Comparison of ENCODE assay signal across 8 cellular contexts in the genomic region with DNA sequence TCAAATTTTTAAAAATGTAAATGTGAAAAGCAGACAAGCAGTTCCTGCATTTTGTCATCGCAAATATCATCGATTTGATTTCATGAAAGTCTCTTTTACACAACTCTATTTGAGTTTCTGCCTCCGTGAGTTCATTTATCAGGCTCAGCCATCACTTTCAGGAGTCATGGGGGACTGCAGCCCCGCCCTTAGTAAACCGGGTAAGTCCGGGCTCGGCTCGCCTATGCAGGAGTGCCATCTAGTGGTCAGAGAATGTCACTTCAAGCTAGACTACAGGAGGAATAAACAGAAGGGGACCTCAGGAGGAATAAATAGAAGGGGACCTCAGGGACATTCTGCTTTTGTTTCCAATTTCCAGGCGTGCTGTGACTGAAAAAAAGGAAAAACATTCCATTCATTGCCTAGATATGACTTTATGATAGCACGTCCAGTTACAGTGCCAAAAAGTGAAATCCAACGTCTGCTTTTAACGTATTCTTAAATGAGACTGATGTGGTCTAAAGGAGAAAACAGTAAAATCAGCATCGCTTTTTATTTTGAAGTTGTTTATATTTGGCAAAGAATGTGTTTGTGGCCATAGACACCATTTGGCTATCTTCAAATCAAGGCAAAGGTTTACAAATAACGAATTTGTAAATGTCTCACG.
A peak's percentile ranks its signal among the peaks of the same experiment; 100 is the strongest.
DNase-seq lines count a peak whose midpoint lies in the region; ATAC-seq and TF ChIP-seq lines count a peak whose summit lies in the region.

No MANE protein-coding gene starts in this region.

- no peaks in the 10 kb centered on the region for H3K9me3 ChIP-seq in OCI-LY3 (ENCODE audit: insufficient read depth, low read length)

- in situ Hi-C loops in Caki2 (cut with HindIII; ENCODE audit: low pct_unique_long_range_greater_than_20kb, low sequenced_read_pairs) = no loop called here

- no peaks in the 10 kb centered on the region for H3K27me3 ChIP-seq in OCI-LY3 (ENCODE audit: low read depth, low read length)

- no peaks in the 10 kb centered on the region for H3K36me3 ChIP-seq in OCI-LY3 (replicated peaks; ENCODE audit: low read depth, low read length)

- peak; percentile 100 for ATAC-seq in GM21367 (IDR thresholded peaks at IDR 0.05; ENCODE audit: unreplicated experiment)
- peak; percentile 76 to 90 for ATAC-seq in naive B cell (ENCODE audit: low read depth in 2 of 2)
- peak; percentile 80 for ATAC-seq in stimulated activated effector memory CD8-positive, alpha-beta T cell treated with anti-CD3 and anti-CD28 coated beads, Interleukin-12 subunit alpha, Interleukin-12 subunit beta, amount 100 ng/mL, for 72 hours

- peak overlapping the region; percentile 80 for H3K4me2 ChIP-seq in OCI-LY3 (ENCODE audit: low read length)

- no peaks in the 10 kb centered on the region for H3K9me3 Mint-ChIP-seq in naive B cell
- H3K9me3 Mint-ChIP-seq in stimulated activated effector memory CD8-positive, alpha-beta T cell treated with anti-CD3 and anti-CD28 coated beads, Interleukin-12 subunit alpha, Interleukin-12 subunit beta, amount 100 ng/mL, for 72 hours = no peaks in the 10 kb centered on the region

- DNase-seq in Caki2 (ENCODE audit: low read depth) (peak; percentile 61), HS-5 (ENCODE audit: low read depth) (peak; percentile 57), activated T-cell treated with anti-CD3 and anti-CD28 coated beads for 24 hours (ENCODE audit: low read depth) (peak; percentile 57), erythroblast (lab: John Stamatoyannopoulos, UW) (peak; percentile 82 to 89), naive B cell (peak; percentile 48)
- DNase-seq in stimulated activated effector memory CD8-positive, alpha-beta T cell treated with anti-CD3 and anti-CD28 coated beads, Interleukin-12 subunit alpha, Interleukin-12 subunit beta, amount 100 ng/mL, for 72 hours (ENCODE audit: low spot score in 2 of 2) = peak; percentile 37 to 66

- no peaks in the 10 kb centered on the region for H4K20me1 ChIP-seq in OCI-LY3 (ENCODE audit: insufficient read depth, low read length)

- H3K36me3 Mint-ChIP-seq in naive B cell = no peaks in the 10 kb centered on the region
- H3K36me3 Mint-ChIP-seq in stimulated activated effector memory CD8-positive, alpha-beta T cell treated with anti-CD3 and anti-CD28 coated beads, Interleukin-12 subunit alpha, Interleukin-12 subunit beta, amount 100 ng/mL, for 72 hours = no peaks in the 10 kb centered on the region

- peak; percentile 76 for TF ChIP-seq CTCF in OCI-LY3 (IDR thresholded peaks at IDR 0.05; ENCODE audit: low read depth, low read length)

- peak overlapping the region; percentile 55 for H3K9ac ChIP-seq in OCI-LY3 (ENCODE audit: low read length)

- no peak overlapping the region for H3K27ac ChIP-seq in OCI-LY3 (ENCODE audit: low read length)

- peak overlapping the region in 1 of 6 donors; percentile 51 for H3K27ac Mint-ChIP-seq in naive B cell
- H3K27ac Mint-ChIP-seq in stimulated activated effector memory CD8-positive, alpha-beta T cell treated with anti-CD3 and anti-CD28 coated beads, Interleukin-12 subunit alpha, Interleukin-12 subunit beta, amount 100 ng/mL, for 72 hours = no peak overlapping the region

- no peaks in the 10 kb centered on the region for H3K79me2 ChIP-seq in OCI-LY3 (ENCODE audit: low read length)

- H3K4me1 Mint-ChIP-seq in naive B cell = peaks cover 0 to 5% (median 4%) of the 10 kb centered on the region in 3 donors
- H3K4me1 Mint-ChIP-seq in stimulated activated effector memory CD8-positive, alpha-beta T cell treated with anti-CD3 and anti-CD28 coated beads, Interleukin-12 subunit alpha, Interleukin-12 subunit beta, amount 100 ng/mL, for 72 hours = no peaks in the 10 kb centered on the region

- H3K27me3 Mint-ChIP-seq in naive B cell = peaks cover 0 to 13% (median 12%) of the 10 kb centered on the region in 3 donors

- no peaks in the 10 kb centered on the region for H3K4me1 ChIP-seq in OCI-LY3 (ENCODE audit: low read length)

- no peak for TF ChIP-seq POLR2A in erythroblast (IDR thresholded peaks at IDR 0.05; ENCODE audit: low read length)

- peak overlapping the region in 7 of 8 donors; percentile 29 to 73 (median 53) for H3K4me3 Mint-ChIP-seq in naive B cell
- no peak overlapping the region for H3K4me3 Mint-ChIP-seq in stimulated activated effector memory CD8-positive, alpha-beta T cell treated with anti-CD3 and anti-CD28 coated beads, Interleukin-12 subunit alpha, Interleukin-12 subunit beta, amount 100 ng/mL, for 72 hours

- H2AFZ ChIP-seq in OCI-LY3 (ENCODE audit: low read depth, low read length) = peak overlapping the region; percentile 98

- H3K4me3 ChIP-seq in OCI-LY3 (ENCODE audit: low read length) = peak overlapping the region; percentile 83
